In genomic region chr12:109435428-109436180, GRCh38 we compare ENCODE assay signal across 21 cellular contexts.
"Had no signal": no experiment of that assay in that cellular context is flagged by ENCODE, and none has a peak within 500 bp of the region (broad histone marks: within the 10 kb centered on the region; RNA-seq: fewer than 3 reads in every experiment).

No MANE protein-coding gene starts in this region.

- H3K4me3 ChIP-seq: ascending aorta, psoas muscle, skin epidermis, suprapubic skin, upper lobe of left lung had no signal

- H3K27me3 Mint-ChIP-seq: activated CD4-positive, alpha-beta T cell treated with anti-CD3 and anti-CD28 coated beads, Interleukin-2, amount 10 ng/mL, durations not matched to agents 24 days and 14 days; activated CD8-positive, alpha-beta T cell treated with anti-CD3 and anti-CD28 coated beads for 36 hours; stimulated activated naive CD8-positive, alpha-beta T cell treated with anti-CD3 and anti-CD28 coated beads, Interleukin-15, amount 100 ng/mL, for 72 hours had no signal

- DNase-seq: activated CD4-positive, alpha-beta T cell treated with anti-CD3 and anti-CD28 coated beads, Interleukin-2, amount 10 ng/mL, durations not matched to agents 24 days and 14 days; activated CD8-positive, alpha-beta T cell treated with anti-CD3 and anti-CD28 coated beads for 36 hours; activated effector memory CD4-positive, alpha-beta T cell treated with Interleukin-2 at 50 U/mL for 16 hours; activated naive CD4-positive, alpha-beta T cell treated with anti-CD3 and anti-CD28 coated beads, Interleukin-2, amount 50 U/mL, for 16 hours; activated T-cell treated with anti-CD3 and anti-CD28 coated beads, Interleukin-2, amount 50 U/mL, for 4 hours; cerebellar nuclear complex; cortex of kidney; foreskin melanocyte; hypothalamus; kidney glomerular epithelial cell; occipital lobe; psoas muscle; right cardiac atrium; stimulated activated naive CD8-positive, alpha-beta T cell treated with anti-CD3 and anti-CD28 coated beads, Interleukin-15, amount 100 ng/mL, for 72 hours; T-helper 1 cell; T-helper 9 cell had no signal

- ATAC-seq: activated CD8-positive, alpha-beta T cell treated with anti-CD3 and anti-CD28 coated beads for 36 hours; activated T-cell treated with anti-CD3 and anti-CD28 coated beads, Interleukin-2, amount 50 U/mL, for 4 hours; psoas muscle; right cardiac atrium; stimulated activated naive CD8-positive, alpha-beta T cell treated with anti-CD3 and anti-CD28 coated beads, Interleukin-15, amount 100 ng/mL, for 72 hours had no signal

- H3K27ac Mint-ChIP-seq: activated CD4-positive, alpha-beta T cell treated with anti-CD3 and anti-CD28 coated beads, Interleukin-2, amount 10 ng/mL, durations not matched to agents 24 days and 14 days; activated CD8-positive, alpha-beta T cell treated with anti-CD3 and anti-CD28 coated beads for 36 hours; nephron; stimulated activated naive CD8-positive, alpha-beta T cell treated with anti-CD3 and anti-CD28 coated beads, Interleukin-15, amount 100 ng/mL, for 72 hours had no signal

- H3K36me3 ChIP-seq: ascending aorta, suprapubic skin, upper lobe of left lung had no signal

- H3K27me3 ChIP-seq: ascending aorta, suprapubic skin, upper lobe of left lung had no signal

- H3K27ac ChIP-seq: ascending aorta, psoas muscle, suprapubic skin had no signal

- H3K4me3 Mint-ChIP-seq: activated CD4-positive, alpha-beta T cell treated with anti-CD3 and anti-CD28 coated beads, Interleukin-2, amount 10 ng/mL, durations not matched to agents 24 days and 14 days; activated CD8-positive, alpha-beta T cell treated with anti-CD3 and anti-CD28 coated beads for 36 hours; activated T-cell treated with anti-CD3 and anti-CD28 coated beads, Interleukin-2, amount 50 U/mL, for 4 hours; nephron; stimulated activated naive CD8-positive, alpha-beta T cell treated with anti-CD3 and anti-CD28 coated beads, Interleukin-15, amount 100 ng/mL, for 72 hours had no signal

- H3K9me3 Mint-ChIP-seq: activated CD4-positive, alpha-beta T cell treated with anti-CD3 and anti-CD28 coated beads, Interleukin-2, amount 10 ng/mL, durations not matched to agents 24 days and 14 days; activated CD8-positive, alpha-beta T cell treated with anti-CD3 and anti-CD28 coated beads for 36 hours; activated T-cell treated with anti-CD3 and anti-CD28 coated beads, Interleukin-2, amount 50 U/mL, for 4 hours; nephron; stimulated activated naive CD8-positive, alpha-beta T cell treated with anti-CD3 and anti-CD28 coated beads, Interleukin-15, amount 100 ng/mL, for 72 hours had no signal

- H3K9me3 ChIP-seq: ascending aorta, psoas muscle, suprapubic skin, upper lobe of left lung had no signal
